8 cellular contexts compared by ENCODE assay signal in the genomic region with DNA sequence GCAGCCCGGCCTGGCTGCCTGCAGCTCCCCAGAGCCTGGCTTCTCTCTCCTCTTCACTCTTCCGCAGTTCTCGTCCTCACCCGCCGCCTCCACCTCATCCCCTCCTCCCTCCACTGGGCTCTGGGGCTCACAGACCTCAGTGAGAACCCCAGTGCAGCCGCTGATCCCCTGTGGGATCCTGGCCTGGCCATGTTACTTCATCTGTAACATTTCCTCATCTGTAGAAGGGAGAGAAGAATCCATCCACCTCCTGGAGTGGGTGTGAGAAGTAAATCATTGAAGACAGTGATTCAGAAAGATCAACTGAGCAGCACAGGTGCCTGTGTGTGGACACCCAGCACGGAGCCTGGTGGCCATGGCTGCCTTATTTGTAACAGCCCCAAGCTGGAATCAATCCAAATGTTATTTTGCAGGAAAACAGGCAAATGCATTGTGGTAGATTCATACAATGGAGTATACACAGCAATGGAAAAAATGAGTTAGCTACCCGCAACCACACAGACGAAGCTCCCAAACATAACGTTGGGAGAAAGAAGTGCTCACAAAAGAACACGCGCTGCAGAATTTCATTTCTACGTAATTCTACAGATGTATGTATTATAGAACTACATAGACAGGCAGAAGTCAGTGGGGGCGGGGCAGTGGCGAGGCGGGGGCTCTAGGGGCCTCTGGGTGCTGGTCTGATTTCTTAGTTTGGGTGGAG. TPM values are rescaled to one million over a fixed set of nuclear protein-coding genes. Genes with fewer than 3 reads are reported as not detected.
A peak's percentile ranks its signal among the peaks of the same experiment; 100 is the strongest.
DNase-seq lines count a peak whose midpoint lies in the region; ATAC-seq, FAIRE-seq and TF ChIP-seq lines count a peak whose summit lies in the region.

No MANE protein-coding gene starts in this region.

- no peak for FAIRE-seq in HTR-8/SVneo (lab: Jason Lieb, UNC)

- no peak overlapping the region for H3K4me3 ChIP-seq in sigmoid colon

- no peak for TF ChIP-seq EP300 in sigmoid colon (IDR thresholded peaks at IDR 0.05)

- H3K27me3 ChIP-seq in sigmoid colon: no peaks in the 10 kb centered on the region

- peaks cover 63 to 100% (median 98%) of the 10 kb centered on the region in 4 donors for H3K4me1 Mint-ChIP-seq in naive thymus-derived CD8-positive, alpha-beta T cell

- peaks cover 0 to 46% (median 6%) of the 10 kb centered on the region in 3 donors for H3K36me3 Mint-ChIP-seq in naive thymus-derived CD8-positive, alpha-beta T cell

- no peak for TF ChIP-seq CTCF in sigmoid colon (IDR thresholded peaks at IDR 0.05)

- POLR2A ChIA-PET in naive thymus-derived CD8-positive, alpha-beta T cell (lab: Charles Lee): interaction anchor here (1.0 to 41.4 kb wide), 4 partner anchors 7 to 34 kb away, joined by 4 to 1432 read pairs (median 718); partner anchors contain the start of genes LAPTM5 and MATN1

- H3K9me3 ChIP-seq in sigmoid colon: no peaks in the 10 kb centered on the region

- 57 to 78% methylated on average over 16 of the region's 16 CpGs for WGBS in sigmoid colon, 2 donors

- peak overlapping the region; percentile 75 to 100 (median 98) for H3K4me3 Mint-ChIP-seq in naive thymus-derived CD8-positive, alpha-beta T cell

- H3K9me3 Mint-ChIP-seq in naive thymus-derived CD8-positive, alpha-beta T cell: no peaks in the 10 kb centered on the region

- intact Hi-C loops in sigmoid colon (cut with DNase I): no loop called here

- TF ChIP-seq POLR2A in sigmoid colon (IDR thresholded peaks at IDR 0.05): no peak

- peak overlapping the region in 1 of 4 donors; percentile 48 for H3K27ac ChIP-seq in sigmoid colon

- H3K27me3 Mint-ChIP-seq in naive thymus-derived CD8-positive, alpha-beta T cell: no peaks in the 10 kb centered on the region

- DNase-seq in COLO829 (ENCODE audit: low spot score) (peak; percentile 78), LoVo (ENCODE audit: low spot score) (peak; percentile 25), amniotic epithelial cell (ENCODE audit: low read depth) (peak; percentile 61), HTR-8/SVneo (ENCODE audit: insufficient read length, low spot score) (no peak), sigmoid colon (no peak), DMS114 treated with DMSO at 0.1 percent for 48 hours (lab: John Stamatoyannopoulos, UW; ENCODE audit: unreplicated experiment) (no peak)
- DNase-seq in naive thymus-derived CD8-positive, alpha-beta T cell: peak in 1 of 10 donors; percentile 38

- H3K27ac Mint-ChIP-seq in naive thymus-derived CD8-positive, alpha-beta T cell: peak overlapping the region; percentile 90 to 99 (median 99)

- no peaks in the 10 kb centered on the region for H3K4me1 ChIP-seq in sigmoid colon

- ATAC-seq in naive thymus-derived CD8-positive, alpha-beta T cell: peak in 1 of 2 donors; percentile 16
- ATAC-seq in GM21737 (IDR thresholded peaks at IDR 0.05; ENCODE audit: unreplicated experiment): no peak

- H3K36me3 ChIP-seq in sigmoid colon: no peaks in the 10 kb centered on the region

RNA-seq across cellular contexts. Expression of gene LAPTM5, which starts 8.7 kb away (rescaled TPM):
- 100 to 1,000 TPM; 565 to 585 TPM for total RNA-seq in naive thymus-derived CD8-positive, alpha-beta T cell
- 100 to 1,000 TPM; 534 to 602 (median 561) TPM for polyA plus RNA-seq in naive thymus-derived CD8-positive, alpha-beta T cell
- total RNA-seq in sigmoid colon: 10 to 100 TPM; 30.2 to 49.6 (median 42.8) TPM
- polyA plus RNA-seq in sigmoid colon: 100 to 1,000 TPM in 2 of 3 donors, 10 to 100 TPM in 1; 35.4 to 219 (median 132) TPM

RNA-seq across cellular contexts. Expression of gene MATN1, which starts 25.5 kb away (rescaled TPM):
- under 1 TPM; 0.47 to 0.96 TPM for total RNA-seq in naive thymus-derived CD8-positive, alpha-beta T cell
- under 1 TPM in 1 of 3 donors, not detected in 2; 0.07 TPM for polyA plus RNA-seq in naive thymus-derived CD8-positive, alpha-beta T cell
- under 1 TPM in 2 of 4 donors, not detected in 2; 0.36 to 0.54 TPM for total RNA-seq in sigmoid colon
- polyA plus RNA-seq in sigmoid colon: under 1 TPM in 1 of 3 donors, not detected in 2; 0.09 TPM

Comparison
In these comparisons a context has a peak if more than half of its experiments do, and no peak if none do; other contexts are left out.
1. DNase-seq: peak in COLO829 (single experiment), LoVo (single experiment) and amniotic epithelial cell (single experiment); none in HTR-8/SVneo (single experiment), sigmoid colon (single experiment) and DMS114 treated with DMSO at 0.1 percent for 48 hours (single experiment).
2. RNA of gene LAPTM5, which starts 8.7 kb away (total RNA-seq): 565 to 585 TPM in naive thymus-derived CD8-positive, alpha-beta T cell; 30.2 to 49.6 TPM in sigmoid colon; every median in the first group is over 10 times any median in the second.